In genomic region chr18:3441290-3441689, GRCh38 we compare ENCODE assay signal across 9 cellular contexts. TPM values are rescaled to one million over a fixed set of nuclear protein-coding genes. Genes with fewer than 3 reads are reported as not detected.
A peak's percentile ranks its signal among the peaks of the same experiment; 100 is the strongest.
DNase-seq lines count a peak whose midpoint lies in the region; ATAC-seq and TF ChIP-seq lines count a peak whose summit lies in the region.
"Had no signal": no experiment of that assay in that cellular context is flagged by ENCODE, and none has a peak within 500 bp of the region (broad histone marks: within the 10 kb centered on the region; RNA-seq: fewer than 3 reads in every experiment).

No MANE protein-coding gene starts in this region.

- H3K4me2 ChIP-seq in PC-9: no peak overlapping the region

- H3K4me3 ChIP-seq in PC-9: no peak overlapping the region
- H3K4me3 ChIP-seq in fibroblast of villous mesenchyme (ENCODE audit: low read depth, low read length): no peak overlapping the region
- H3K4me3 ChIP-seq in psoas muscle: no peak overlapping the region
- H3K4me3 ChIP-seq: lung had no signal

- H3K79me2 ChIP-seq in PC-9 (ENCODE audit: low read depth): peaks cover 80% of the 10 kb centered on the region

- H3K4me1 ChIP-seq in PC-9 (replicated peaks; ENCODE audit: insufficient read depth) (peaks cover 29% of the 10 kb centered on the region), psoas muscle (no peaks in the 10 kb centered on the region)

- peak; percentile 51 to 92 (median 86) for ATAC-seq in psoas muscle
- ATAC-seq in HG02759 (IDR thresholded peaks at IDR 0.05; ENCODE audit: unreplicated experiment): no peak

- H3K9me2 ChIP-seq in PC-9 (ENCODE audit: insufficient read depth): no peaks in the 10 kb centered on the region

- no peaks in the 10 kb centered on the region for H4K20me1 ChIP-seq in PC-9 (ENCODE audit: insufficient read depth)

- H3K27me3 ChIP-seq in PC-9 (ENCODE audit: insufficient read depth, low read depth): no peaks in the 10 kb centered on the region
- H3K27me3 ChIP-seq in psoas muscle (ENCODE audit: insufficient read depth in 3 of 3, low read length in 2 of 3): no peaks in the 10 kb centered on the region

- DNase-seq in NCI-H2171 treated with DMSO at 0.1 percent for 48 hours (lab: John Stamatoyannopoulos, UW) (peak; percentile 28), NCI-H2171 (lab: John Stamatoyannopoulos, UW) (no peak), PC-9 (peak in 1 of 2 experiments; percentile 19), fibroblast of villous mesenchyme (ENCODE audit: low read depth) (no peak), psoas muscle (no peak), SKM-1 treated with dmso at 0.1 percent for 144 hours (lab: John Stamatoyannopoulos, UW; ENCODE audit: unreplicated experiment) (no peak), NAMALWA (ENCODE audit: low spot score) (no peak)

- no peak for TF ChIP-seq CTCF in PC-9 (conservative IDR thresholded peaks at IDR 0.05)
- peak; percentile 39 for TF ChIP-seq CTCF in fibroblast of villous mesenchyme (IDR thresholded peaks at IDR 0.05; ENCODE audit: insufficient read depth, low read depth, low read length)
- TF ChIP-seq CTCF in psoas muscle (IDR thresholded peaks at IDR 0.05): peak; percentile 40

- intact Hi-C loops in PC-9 (cut with micrococcal nuclease; ENCODE audit: unreplicated experiment) (loop anchor here (10.0 kb wide), 2 partner anchors 434 to 506 kb away; no protein-coding TSS in a partner anchor), psoas muscle (cut with DNase I) (no loop called here)

- CTCF ChIA-PET in PC-9 (lab: Charles Lee): interaction anchor here (0.5 kb wide), 1 partner anchor 11 kb away, joined by 12 read pairs; no protein-coding TSS in a partner anchor

- H3K9me3 ChIP-seq in PC-9 (ENCODE audit: insufficient read depth, low read depth) (no peaks in the 10 kb centered on the region), psoas muscle (no peaks in the 10 kb centered on the region)

- H3K27ac ChIP-seq in PC-9: peak overlapping the region; percentile 37
- H3K27ac ChIP-seq in psoas muscle: no peak overlapping the region

- POLR2A ChIA-PET in PC-9 (lab: Charles Lee; ENCODE audit: unreplicated experiment): interaction anchor here (0.6 kb wide), 1 partner anchor 20 kb away, joined by 3 read pairs; no protein-coding TSS in a partner anchor

- WGBS in psoas muscle, 3 donors: 3 to 11% (median 4%) methylated on average over 2 of the region's 2 CpGs

- H2AFZ ChIP-seq in PC-9: no peak overlapping the region

- H3K36me3 ChIP-seq in PC-9 (ENCODE audit: low read depth) (peaks cover 28% of the 10 kb centered on the region; the same call in 1 of the 2 replicates), psoas muscle (ENCODE audit: insufficient read depth in 1 of 2, low read depth in 1 of 2) (no peaks in the 10 kb centered on the region)

- H3F3A ChIP-seq in PC-9 (ENCODE audit: insufficient read depth, low read depth): peaks cover 47% of the 10 kb centered on the region

- BruUV-seq in PC-9 (replicated peaks; lab: Mats Ljungman, UMichigan): no TSS peak

RNA-seq across cellular contexts. Expression of gene TGIF1, which starts 8.7 kb away (rescaled TPM):
- total RNA-seq in PC-9 (2021): 188 and 203 TPM in 2 replicates
- total RNA-seq in fibroblast of villous mesenchyme: 114 and 136 TPM in 2 replicates
- 10 to 100 TPM; 18.2 to 81.2 (median 61.5) TPM for total RNA-seq in psoas muscle
- polyA plus RNA-seq in psoas muscle: 100 to 1,000 TPM in 1 of 3 donors, 10 to 100 TPM in 2; 18.7 to 200 (median 22.5) TPM
